19 cellular contexts compared by ENCODE assay signal in genomic region chr2:121598087-121598486, GRCh38. TPM values are rescaled to one million over a fixed set of nuclear protein-coding genes. Genes with fewer than 3 reads are reported as not detected.
DNase-seq lines count a peak whose midpoint lies in the region; ATAC-seq and TF ChIP-seq lines count a peak whose summit lies in the region.
"Had no signal": no experiment of that assay in that cellular context is flagged by ENCODE, and none has a peak within 500 bp of the region (broad histone marks: within the 10 kb centered on the region; RNA-seq: fewer than 3 reads in every experiment).

No MANE protein-coding gene starts in this region.

- peaks cover 64% of the 10 kb centered on the region for H3K4me1 Mint-ChIP-seq in activated T-cell treated with anti-CD3 and anti-CD28 coated beads, Interleukin-2, amount 50 U/mL, for 24 hours (ENCODE audit: low read depth)

- no peaks in the 10 kb centered on the region for H3K27me3 ChIP-seq in gastrocnemius medialis
- H3K27me3 ChIP-seq: esophagus squamous epithelium, pancreas, right lobe of liver had no signal

- no peak overlapping the region for H3K4me3 Mint-ChIP-seq in activated T-cell treated with anti-CD3 and anti-CD28 coated beads, Interleukin-2, amount 50 U/mL, for 24 hours
- H3K4me3 Mint-ChIP-seq: natural killer cell had no signal

- ATAC-seq in HG02763 (IDR thresholded peaks at IDR 0.05; ENCODE audit: unreplicated experiment) (peak; percentile 27), gastrocnemius medialis (no peak), Right ventricle myocardium inferior (no peak)
- ATAC-seq: natural killer cell had no signal

- no peaks in the 10 kb centered on the region for H3K9me3 Mint-ChIP-seq in activated T-cell treated with anti-CD3 and anti-CD28 coated beads, Interleukin-2, amount 50 U/mL, for 24 hours
- H3K9me3 Mint-ChIP-seq: natural killer cell had no signal

- H3K4me3 ChIP-seq in gastrocnemius medialis: no peak overlapping the region
- H3K4me3 ChIP-seq: esophagus squamous epithelium, pancreas, right lobe of liver had no signal

- peak overlapping the region; percentile 57 for H3K27ac Mint-ChIP-seq in activated T-cell treated with anti-CD3 and anti-CD28 coated beads, Interleukin-2, amount 50 U/mL, for 24 hours

- peaks cover 42% of the 10 kb centered on the region for H3K36me3 Mint-ChIP-seq in activated T-cell treated with anti-CD3 and anti-CD28 coated beads, Interleukin-2, amount 50 U/mL, for 24 hours (ENCODE audit: low read depth)
- H3K36me3 Mint-ChIP-seq: natural killer cell had no signal

- H3K27ac ChIP-seq in VCaP: peak overlapping the region; percentile 79
- peak overlapping the region in 3 of 4 donors; percentile 77 to 82 (median 82) for H3K27ac ChIP-seq in gastrocnemius medialis
- H3K27ac ChIP-seq: esophagus squamous epithelium, right lobe of liver had no signal

- DNase-seq in activated T-cell treated with anti-CD3 and anti-CD28 coated beads, Interleukin-2, amount 50 U/mL, for 24 hours: no peak
- DNase-seq in activated T-cell treated with anti-CD3 and anti-CD28 coated beads for 4 hours: no peak
- DNase-seq in gastrocnemius medialis: no peak
- no peak for DNase-seq in NCI-H187 treated with DMSO at 0.1 percent for 48 hours (lab: John Stamatoyannopoulos, UW)
- DNase-seq in NCI-H2227 treated with DMSO at 0.1 percent for 48 hours (lab: John Stamatoyannopoulos, UW): no peak
- DNase-seq in Right ventricle myocardium inferior (ENCODE audit: missing footprints): no peak
- DNase-seq: effector CD4-positive, alpha-beta T cell; esophagus squamous epithelium; mesendoderm; natural killer cell; NCI-H1436; NCI-H2171; NCI-H748 treated with DMSO at 0.1 percent for 48 hours; pancreas; right lobe of liver; stimulated activated CD4-positive, alpha-beta T cell treated with anti-CD3 and anti-CD28 coated beads, Interleukin-15, amount 100 ng/mL, for 24 hours; T-helper 1 cell had no signal

- no peaks in the 10 kb centered on the region for H3K9me3 ChIP-seq in gastrocnemius medialis
- H3K9me3 ChIP-seq: esophagus squamous epithelium, pancreas, right lobe of liver had no signal

- TF ChIP-seq POLR2A in gastrocnemius medialis (IDR thresholded peaks at IDR 0.05): no peak

- no peaks in the 10 kb centered on the region for H3K36me3 ChIP-seq in gastrocnemius medialis
- H3K36me3 ChIP-seq: pancreas, right lobe of liver had no signal

- peaks cover 63 to 67% of the 10 kb centered on the region in 2 donors for H3K4me1 ChIP-seq in gastrocnemius medialis

- H3K27me3 Mint-ChIP-seq in activated T-cell treated with anti-CD3 and anti-CD28 coated beads, Interleukin-2, amount 50 U/mL, for 24 hours: no peaks in the 10 kb centered on the region

- TF ChIP-seq CTCF in VCaP (conservative IDR thresholded peaks at IDR 0.05): no peak
- no peak for TF ChIP-seq CTCF in gastrocnemius medialis (IDR thresholded peaks at IDR 0.05 in 4 of 5, conservative IDR thresholded peaks at IDR 0.05 in 1 of 5)

- intact Hi-C loops in gastrocnemius medialis (cut with DNase I; ENCODE audit: low total_unique reads): no loop called here
- intact Hi-C loops in Right ventricle myocardium inferior (cut with DNase I): loop anchor here (5.0 kb wide), 2 partner anchors 56 to 119 kb away; no protein-coding TSS in a partner anchor

- in situ Hi-C loops in gastrocnemius medialis (cut with MboI; ENCODE audit: low sequenced_read_pairs in 4 of 4): loop anchor here in 1 of 4 donors (10.0 kb wide), 1 partner anchor 47 kb away; the partner anchor contains the start of gene CLASP1

RNA-seq across cellular contexts. Expression of gene CLASP1, which starts 51.2 kb away (rescaled TPM):
- total RNA-seq in gastrocnemius medialis (10 to 100 TPM; 50.1 to 73.9 (median 61.4) TPM), Right ventricle myocardium inferior (66.3 TPM)
